20 cellular contexts compared by ENCODE assay signal in the genomic region with DNA sequence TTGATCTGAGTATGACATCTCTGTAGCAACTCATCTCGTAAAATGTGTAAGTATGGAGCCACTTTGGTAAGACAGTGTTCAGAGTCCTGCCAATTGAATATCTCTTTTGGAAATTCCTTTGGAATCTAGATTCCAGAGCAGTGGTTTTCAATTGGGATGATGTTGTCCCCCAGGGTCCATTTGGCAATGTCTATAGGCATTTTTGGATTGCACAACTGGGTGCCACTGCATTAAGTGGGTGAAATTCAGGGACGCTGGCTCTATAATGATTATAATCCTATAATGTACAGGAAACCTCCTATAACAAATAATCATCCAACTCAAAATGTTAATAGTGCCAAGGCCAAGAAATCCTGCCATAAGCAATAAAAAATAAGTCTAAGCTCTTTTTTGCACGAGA.
A peak's percentile ranks its signal among the peaks of the same experiment; 100 is the strongest.
DNase-seq lines count a peak whose midpoint lies in the region; TF ChIP-seq lines count a peak whose summit lies in the region.
"Had no signal": no experiment of that assay in that cellular context is flagged by ENCODE, and none has a peak within 500 bp of the region (broad histone marks: within the 10 kb centered on the region; RNA-seq: fewer than 3 reads in every experiment).

No MANE protein-coding gene starts in this region.

- DNase-seq in A673 (ENCODE audit: low spot score), result peak; percentile 98
- DNase-seq in SK-N-MC (ENCODE audit: low read depth, low spot score), result peak; percentile 81
- DNase-seq in left ventricle myocardium inferior, result no peak
- DNase-seq in H7, result no peak
- DNase-seq: C1 segment of cervical spinal cord; CD4-positive, alpha-beta memory T cell; CD4-positive, alpha-beta T cell; CD8-positive, alpha-beta memory T cell; CD8-positive, alpha-beta T cell; DMS 273 treated with DMSO at 0.1 percent for 48 hours; DMS153; DMS79; DMS79 treated with DMSO at 0.1 percent for 48 hours had no signal

- H3K36me3 ChIP-seq in A673 (ENCODE audit: insufficient read depth, low read length, poor library complexity, severe bottlenecking), result no peaks in the 10 kb centered on the region
- H3K36me3 ChIP-seq in SK-N-MC (ENCODE audit: insufficient read depth, low read length), result no peaks in the 10 kb centered on the region
- no peaks in the 10 kb centered on the region for H3K36me3 ChIP-seq in left ventricle myocardium inferior
- H3K36me3 ChIP-seq in H7 (replicated peaks; ENCODE audit: control insufficient read depth, insufficient read depth, low read length), result no peaks in the 10 kb centered on the region
- H3K36me3 ChIP-seq: BE2C; BLaER1; BLaER1 treated with 17β-estradiol and CSF1 and Interleukin-3, amounts not matched to agents 10 nM and 100 nM had no signal

- no peaks in the 10 kb centered on the region for H3K9me3 ChIP-seq in A673 (ENCODE audit: low read depth, low read length, poor library complexity, severe bottlenecking)
- H3K9me3 ChIP-seq in SK-N-MC (ENCODE audit: low read depth, low read length), result peaks cover 3% of the 10 kb centered on the region; the same call in 1 of the 2 replicates
- no peaks in the 10 kb centered on the region for H3K9me3 ChIP-seq in left ventricle myocardium inferior (replicated peaks)
- H3K9me3 ChIP-seq: A549; BE2C; BLaER1; BLaER1 treated with 17β-estradiol and CSF1 and Interleukin-3, amounts not matched to agents 10 nM and 100 nM; Caco-2 had no signal

- no peak overlapping the region for H3K9ac ChIP-seq in SK-N-MC (ENCODE audit: insufficient read length)
- H3K9ac ChIP-seq: BLaER1; BLaER1 treated with 17β-estradiol and CSF1 and Interleukin-3, amounts not matched to agents 10 nM and 100 nM had no signal

- H3K4me1 ChIP-seq in A673 (ENCODE audit: insufficient read depth, low read length, poor library complexity, severe bottlenecking), result peaks cover 26% of the 10 kb centered on the region
- H3K4me1 ChIP-seq in left ventricle myocardium inferior, result no peaks in the 10 kb centered on the region
- H3K4me1 ChIP-seq: A549; BE2C; BLaER1; BLaER1 treated with 17β-estradiol and CSF1 and Interleukin-3, amounts not matched to agents 10 nM and 100 nM; Caco-2 had no signal

- no peaks in the 10 kb centered on the region for H3K27me3 ChIP-seq in A673 (replicated peaks; ENCODE audit: insufficient read depth, low read depth, low read length, poor library complexity)
- H3K27me3 ChIP-seq in left ventricle myocardium inferior (ENCODE audit: low read depth), result peaks cover 5% of the 10 kb centered on the region
- no peaks in the 10 kb centered on the region for H3K27me3 ChIP-seq in H7 (ENCODE audit: control insufficient read depth, insufficient read depth, low read length)
- H3K27me3 ChIP-seq: BE2C; BLaER1; BLaER1 treated with 17β-estradiol and CSF1 and Interleukin-3, amounts not matched to agents 10 nM and 100 nM had no signal

- CTCF ChIA-PET in A673 (lab: Charles Lee), result interaction anchor here (0.9 to 1.5 kb wide), 4 partner anchors 28 to 275 kb away, joined by 3 to 14 read pairs (median 7); no protein-coding TSS in a partner anchor

- no TSS peak for BruUV-seq in A673 (replicated peaks; lab: Mats Ljungman, UMichigan)

- intact Hi-C loops in A673 (cut with micrococcal nuclease; ENCODE audit: unreplicated experiment) (loop anchor here (1.0 to 2.0 kb wide), 6 partner anchors 28 to 1788 kb away; no protein-coding TSS in a partner anchor), left ventricle myocardium inferior (cut with micrococcal nuclease) (no loop called here)

- H3K4me3 ChIP-seq in A673 (ENCODE audit: low read depth, low read length, poor library complexity, severe bottlenecking), result no peak overlapping the region
- H3K4me3 ChIP-seq in SK-N-MC, result peak overlapping the region; percentile 4
- no peak overlapping the region for H3K4me3 ChIP-seq in left ventricle myocardium inferior
- no peak overlapping the region for H3K4me3 ChIP-seq in H7 (ENCODE audit: insufficient read depth, low read depth, low read length)
- H3K4me3 ChIP-seq: A549; BLaER1; BLaER1 treated with 17β-estradiol and CSF1 and Interleukin-3, amounts not matched to agents 10 nM and 100 nM had no signal

- H3K27ac ChIP-seq in A673 (ENCODE audit: low read depth, low read length, poor library complexity, severe bottlenecking) (peak overlapping the region; percentile 60), SK-N-MC (peak overlapping the region; percentile 93), left ventricle myocardium inferior (replicated peaks) (no peak overlapping the region)
- H3K27ac ChIP-seq: 22Rv1; A549; BLaER1; BLaER1 treated with 17β-estradiol and CSF1 and Interleukin-3, amounts not matched to agents 10 nM and 100 nM; C4-2B had no signal

- POLR2A ChIA-PET in A673 (lab: Charles Lee; ENCODE audit: low non-redundant PET), result interaction anchor here (0.6 kb wide), 1 partner anchor 28 kb away, joined by 4 read pairs; no protein-coding TSS in a partner anchor

- TF ChIP-seq CTCF in A673 (conservative IDR thresholded peaks at IDR 0.05; ENCODE audit: low read depth, low read length), result no peak
- TF ChIP-seq CTCF in left ventricle myocardium inferior (IDR thresholded peaks at IDR 0.05; ENCODE audit: borderline replicate concordance), result no peak

Comparison
In these comparisons a context has a peak if more than half of its experiments do, and no peak if none do; other contexts are left out.
1. DNase-seq: peak in A673 (single experiment) and SK-N-MC (single experiment); none in left ventricle myocardium inferior (single experiment) and H7 (single experiment).